ENCODE assay signal across 10 cellular contexts in genomic region chr21:45365608-45366241, GRCh38. TPM values are rescaled to one million over a fixed set of nuclear protein-coding genes. Genes with fewer than 3 reads are reported as not detected.
DNase-seq lines count a peak whose midpoint lies in the region; ATAC-seq and TF ChIP-seq lines count a peak whose summit lies in the region.
"Had no signal": no experiment of that assay in that cellular context is flagged by ENCODE, and none has a peak within 500 bp of the region (broad histone marks: within the 10 kb centered on the region; RNA-seq: fewer than 3 reads in every experiment).

No MANE protein-coding gene starts in this region.

- no peak overlapping the region for H3K27ac Mint-ChIP-seq in nephron progenitor cell
- no peak overlapping the region for H3K27ac Mint-ChIP-seq in activated CD4-positive, alpha-beta memory T cell treated with anti-CD3 and anti-CD28 coated beads, Interleukin-2, amount 10 ng/mL, durations not matched to agents 7 days and 5 days

- no peak overlapping the region for H3K4me3 Mint-ChIP-seq in nephron progenitor cell
- no peak overlapping the region for H3K4me3 Mint-ChIP-seq in activated CD4-positive, alpha-beta memory T cell treated with anti-CD3 and anti-CD28 coated beads, Interleukin-2, amount 10 ng/mL, durations not matched to agents 7 days and 5 days

- no peaks in the 10 kb centered on the region for H3K9me3 Mint-ChIP-seq in nephron progenitor cell
- no peaks in the 10 kb centered on the region for H3K9me3 Mint-ChIP-seq in activated CD4-positive, alpha-beta memory T cell treated with anti-CD3 and anti-CD28 coated beads, Interleukin-2, amount 10 ng/mL, durations not matched to agents 7 days and 5 days

- CTCF ChIA-PET in RWPE1 (lab: Yijun Ruan, JAX), result no interaction called here
- CTCF ChIA-PET in activated CD4-positive, alpha-beta memory T cell treated with anti-CD3 and anti-CD28 coated beads, Interleukin-2, amount 10 ng/mL, durations not matched to agents 7 days and 5 days (lab: Charles Lee), result no interaction called here

- WGBS in spleen, 5 donors, result 81 to 92% (median 91%) methylated on average over 22 to 26 of the region's 26 CpGs

- peaks cover 8 to 18% of the 10 kb centered on the region in 2 donors for H3K4me1 ChIP-seq in gastrocnemius medialis
- peaks cover 0 to 49% (median 26%) of the 10 kb centered on the region in 6 donors for H3K4me1 ChIP-seq in spleen

- POLR2A ChIA-PET in RWPE1 (lab: Yijun Ruan, JAX; ENCODE audit: low non-redundant PET), result no interaction called here
- POLR2A ChIA-PET in activated CD4-positive, alpha-beta memory T cell treated with anti-CD3 and anti-CD28 coated beads, Interleukin-2, amount 10 ng/mL, durations not matched to agents 7 days and 5 days (lab: Charles Lee), result no interaction called here

- H3K27ac ChIP-seq in RWPE1 (peak overlapping the region; percentile 98), gastrocnemius medialis (peak overlapping the region; percentile 83 to 89 (median 84)), spleen (peak overlapping the region in 4 of 8 donors; percentile 83 to 93 (median 88))

- no peak overlapping the region for H3K4me3 ChIP-seq in gastrocnemius medialis
- no peak overlapping the region for H3K4me3 ChIP-seq in spleen
- H3K4me3 ChIP-seq: mucosa of descending colon had no signal

- DNase-seq in ELF-1 (ENCODE audit: low read depth, low spot score) (peak; percentile 97), RWPE1 (ENCODE audit: low spot score) (no peak), glomerular endothelial cell (ENCODE audit: extremely low read depth, low read depth, low spot score) (peak; percentile 48), gastrocnemius medialis (no peak), spleen (no peak), nephron progenitor cell (no peak)
- DNase-seq in activated CD4-positive, alpha-beta memory T cell treated with anti-CD3 and anti-CD28 coated beads, Interleukin-2, amount 10 ng/mL, durations not matched to agents 7 days and 5 days, result no peak
- DNase-seq: effector CD4-positive, alpha-beta T cell had no signal

- no peak for ATAC-seq in gastrocnemius medialis
- ATAC-seq in HG03571 (IDR thresholded peaks at IDR 0.05; ENCODE audit: unreplicated experiment), result no peak
- ATAC-seq: mucosa of descending colon had no signal

- TF ChIP-seq POLR2A in gastrocnemius medialis (IDR thresholded peaks at IDR 0.05) (no peak), spleen (IDR thresholded peaks at IDR 0.05) (no peak)

- TF ChIP-seq CTCF in RWPE1 (conservative IDR thresholded peaks at IDR 0.05; ENCODE audit: low read depth), result no peak
- no peak for TF ChIP-seq CTCF in gastrocnemius medialis (IDR thresholded peaks at IDR 0.05 in 4 of 5, conservative IDR thresholded peaks at IDR 0.05 in 1 of 5)
- TF ChIP-seq CTCF in spleen (IDR thresholded peaks at IDR 0.05 in 8 of 11, conservative IDR thresholded peaks at IDR 0.05 in 3 of 11), result no peak
- no peak for TF ChIP-seq CTCF in nephron progenitor cell (IDR thresholded peaks at IDR 0.05)

- peaks cover 59% of the 10 kb centered on the region for H3K4me1 Mint-ChIP-seq in nephron progenitor cell
- peaks cover 15% of the 10 kb centered on the region for H3K4me1 Mint-ChIP-seq in activated CD4-positive, alpha-beta memory T cell treated with anti-CD3 and anti-CD28 coated beads, Interleukin-2, amount 10 ng/mL, durations not matched to agents 7 days and 5 days

- no peaks in the 10 kb centered on the region for H3K36me3 Mint-ChIP-seq in nephron progenitor cell (ENCODE audit: low read depth)
- H3K36me3 Mint-ChIP-seq in activated CD4-positive, alpha-beta memory T cell treated with anti-CD3 and anti-CD28 coated beads, Interleukin-2, amount 10 ng/mL, durations not matched to agents 7 days and 5 days (ENCODE audit: low read depth), result no peaks in the 10 kb centered on the region

- H3K36me3 ChIP-seq in gastrocnemius medialis (no peaks in the 10 kb centered on the region), spleen (no peaks in the 10 kb centered on the region)

- H3K27me3 ChIP-seq in gastrocnemius medialis (peaks cover 0 to 11% (median 5%) of the 10 kb centered on the region in 3 donors), spleen (replicated peaks in 1 of 7) (peaks cover 0 to 11% (median 0%) of the 10 kb centered on the region in 7 donors)

- H3K9me3 ChIP-seq in gastrocnemius medialis (no peaks in the 10 kb centered on the region), spleen (no peaks in the 10 kb centered on the region)
- H3K9me3 ChIP-seq: mucosa of descending colon had no signal

- intact Hi-C loops in gastrocnemius medialis (cut with DNase I; ENCODE audit: low total_unique reads) (loop anchor here (2.0 kb wide), 1 partner anchor 39 kb away; the partner anchor contains the start of gene COL18A1), spleen (cut with DNase I; ENCODE audit: low total_unique reads) (no loop called here)

- in situ Hi-C loops in gastrocnemius medialis (cut with MboI; ENCODE audit: low sequenced_read_pairs in 4 of 4), result no loop called here

- peaks cover 23% of the 10 kb centered on the region for H3K27me3 Mint-ChIP-seq in nephron progenitor cell (ENCODE audit: low read depth, poor library complexity)
- H3K27me3 Mint-ChIP-seq in activated CD4-positive, alpha-beta memory T cell treated with anti-CD3 and anti-CD28 coated beads, Interleukin-2, amount 10 ng/mL, durations not matched to agents 7 days and 5 days, result peaks cover 16% of the 10 kb centered on the region

RNA-seq across cellular contexts. Expression of gene COL18A1, which starts 39.2 kb away (rescaled TPM):
- 1,199 and 1,391 TPM in 2 replicates for total RNA-seq in glomerular endothelial cell
- 10 to 100 TPM; 16.4 to 42.2 (median 20.7) TPM for total RNA-seq in gastrocnemius medialis
- 100 to 1,000 TPM in 3 of 7 donors, 10 to 100 TPM in 4; 71.8 to 208 (median 99.6) TPM for total RNA-seq in spleen
- polyA plus RNA-seq in spleen, result 10 to 100 TPM; 35.0 to 66.9 (median 60.0) TPM
- 1 to 10 TPM; 2.2 to 3.9 TPM for total RNA-seq in activated CD4-positive, alpha-beta memory T cell treated with anti-CD3 and anti-CD28 coated beads, Interleukin-2, amount 10 ng/mL, durations not matched to agents 7 days and 5 days

Comparison
In these comparisons a context has a peak if more than half of its experiments do, and no peak if none do; other contexts are left out.
1. DNase-seq: peak in ELF-1 (single experiment) and glomerular endothelial cell (single experiment); none in RWPE1 (single experiment), gastrocnemius medialis (0 of 2), spleen (single experiment), nephron progenitor cell (single experiment) and activated CD4-positive, alpha-beta memory T cell treated with anti-CD3 and anti-CD28 coated beads, Interleukin-2, amount 10 ng/mL, durations not matched to agents 7 days and 5 days (single experiment).